ENCODE assay signal across 7 cellular contexts in the genomic region with DNA sequence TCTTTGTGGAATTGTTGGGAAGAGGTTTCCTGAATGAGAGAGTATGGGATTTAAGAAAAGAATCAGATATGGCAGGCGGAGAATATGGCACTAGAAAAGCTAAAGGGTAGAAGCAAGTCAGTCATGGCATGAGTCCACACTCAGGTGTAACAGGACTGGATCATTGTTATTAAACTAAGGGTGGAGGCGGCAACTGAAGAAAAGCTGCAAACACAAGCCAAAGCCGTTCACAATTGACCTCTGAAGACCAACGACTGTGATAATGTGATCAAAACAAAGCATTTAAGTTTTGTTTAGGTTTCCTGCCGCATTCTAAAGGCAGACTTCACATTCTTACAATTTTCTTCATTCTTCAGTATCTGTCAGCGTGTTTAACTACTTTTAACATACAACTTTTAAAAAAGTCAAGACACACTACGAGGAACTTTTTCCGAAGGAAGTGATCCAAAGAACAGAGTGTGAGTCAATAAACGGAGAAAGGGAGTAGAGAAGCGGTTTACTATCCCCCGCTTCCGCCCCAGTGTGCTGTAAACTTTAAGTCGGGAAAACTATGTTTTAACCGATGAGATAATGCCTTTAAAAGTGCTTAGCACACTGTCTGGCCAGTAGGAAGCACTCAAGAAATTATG. TPM values are rescaled to one million over a fixed set of nuclear protein-coding genes. Genes with fewer than 3 reads are reported as not detected.
DNase-seq lines count a peak whose midpoint lies in the region; ATAC-seq, FAIRE-seq and TF ChIP-seq lines count a peak whose summit lies in the region.

No MANE protein-coding gene starts in this region.

- no peak for TF ChIP-seq CTCF in H1 (IDR thresholded peaks at IDR 0.05; ENCODE audit: control extremely low read depth in 1 of 3, insufficient read depth in 1 of 3, low read depth in 1 of 3, low read length in 3 of 3)
- no peak for TF ChIP-seq CTCF in upper lobe of left lung (IDR thresholded peaks at IDR 0.05)

- peak overlapping the region; percentile 98 for H3K4me3 Mint-ChIP-seq in T-helper 17 cell

- no peak for FAIRE-seq in H1 (lab: Jason Lieb, UNC)

- no peak overlapping the region for H3K23ac ChIP-seq in H1 (ENCODE audit: insufficient read length)

- peak overlapping the region; percentile 21 for H2AFZ ChIP-seq in H1 (ENCODE audit: low read length)

- H3K27me3 Mint-ChIP-seq in T-helper 17 cell = no peaks in the 10 kb centered on the region

- POLR2A ChIA-PET in H1 (lab: Charles Lee; ENCODE audit: partially characterized antibody) = interaction anchor here (0.6 to 2.0 kb wide), 4 partner anchors 10 to 375 kb away, joined by 3 to 10 read pairs (median 5); no protein-coding TSS in a partner anchor

- H4K8ac ChIP-seq in H1 (ENCODE audit: extremely low read depth, insufficient read depth, low read length) = no peak overlapping the region

- no peak overlapping the region for H2BK20ac ChIP-seq in H1 (ENCODE audit: low read length)

- peaks cover 43% of the 10 kb centered on the region for H3K4me1 Mint-ChIP-seq in T-helper 17 cell

- peak overlapping the region; percentile 64 to 86 (median 75) for H3K4me3 ChIP-seq in H1 (ENCODE audit: extremely low read depth in 1 of 4, insufficient read depth in 2 of 4, low read depth in 3 of 4, low read length in 4 of 4)
- H3K4me3 ChIP-seq in mononuclear cell (ENCODE audit: low read length) = peak overlapping the region; percentile 83
- H3K4me3 ChIP-seq in upper lobe of left lung = peak overlapping the region; percentile 6 to 95 (median 76)

- no peak overlapping the region for H2BK15ac ChIP-seq in H1 (ENCODE audit: low read length)

- peak overlapping the region; percentile 18; the same call in 1 of the 2 replicates for H2BK12ac ChIP-seq in H1 (ENCODE audit: low read depth, low read length)

- no peak overlapping the region for H2AK5ac ChIP-seq in H1 (ENCODE audit: low read depth, low read length)

- 0 out of 2 replicates have a peak overlapping the region, but pooled peaks have one; percentile 29 for H3K18ac ChIP-seq in H1 (ENCODE audit: extremely low read depth, low read length)

- H3K4me2 ChIP-seq in H1 (ENCODE audit: insufficient read depth in 1 of 2, low read depth in 2 of 2, low read length in 2 of 2) = peak overlapping the region; percentile 77 to 87

- WGBS in H1 (ENCODE audit: extremely low coverage in 1 of 2, insufficient coverage in 1 of 2, insufficient read length in 1 of 2, insufficient replicate concordance in 2 of 2, low coverage in 1 of 2, low lambda C conversion rate in 2 of 2, missing lambda C conversion rate in 1 of 2), 2 experiments = 7% methylated on average over 14 of the region's 14 CpGs; no CpG with 5 or more reads in 1 of the 2 experiments
- 8 to 9% methylated on average over 14 of the region's 14 CpGs for WGBS in upper lobe of left lung, 2 donors

- peak overlapping the region; percentile 50; the same call in 1 of the 2 replicates for H2BK5ac ChIP-seq in H1 (ENCODE audit: low read depth, low read length)

- H3K27ac Mint-ChIP-seq in T-helper 17 cell = peak overlapping the region; percentile 96

- H3K27ac ChIP-seq in H1 (ENCODE audit: low read depth, low read length) = peak overlapping the region; percentile 43
- peak overlapping the region; percentile 96 to 99 (median 98) for H3K27ac ChIP-seq in upper lobe of left lung

- H3K14ac ChIP-seq in H1 (ENCODE audit: insufficient read length) = no peak overlapping the region

- no peak overlapping the region for H3K56ac ChIP-seq in H1 (replicated peaks; ENCODE audit: insufficient read length, low read depth, low read length)

- H4K91ac ChIP-seq in H1 (replicated peaks; ENCODE audit: insufficient read length, low read length) = no peak overlapping the region

- peaks cover 8 to 34% of the 10 kb centered on the region in 2 experiments; a peak in 3 of 4 replicates for H3K79me2 ChIP-seq in H1 (ENCODE audit: control insufficient read depth in 1 of 2, insufficient read depth in 2 of 2, low read length in 2 of 2)

- H3K4me1 ChIP-seq in H1 (replicated peaks in 1 of 4; ENCODE audit: control insufficient read depth in 3 of 4, insufficient read depth in 4 of 4, low read length in 3 of 4) (peaks cover 0 to 13% (median 4%) of the 10 kb centered on the region in 4 experiments; a peak in 2 of 7 replicates), mononuclear cell (ENCODE audit: insufficient read depth, low read length) (peaks cover 29% of the 10 kb centered on the region), upper lobe of left lung (peaks cover 22 to 45% (median 29%) of the 10 kb centered on the region in 4 donors)

- peak overlapping the region in 3 of 4 experiments; percentile 35 to 50 (median 38); a peak in 5 of 7 replicates for H3K9ac ChIP-seq in H1 (replicated peaks in 1 of 4; ENCODE audit: extremely low read depth in 1 of 4, low read depth in 3 of 4, low read length in 3 of 4)

- TF ChIP-seq EP300 in H1 (IDR thresholded peaks at IDR 0.05; ENCODE audit: borderline replicate concordance in 1 of 2, low read depth in 2 of 2, low read length in 2 of 2) (no peak), upper lobe of left lung (IDR thresholded peaks at IDR 0.05) (no peak)

- H3K9me3 ChIP-seq in T-helper 17 cell (ENCODE audit: control insufficient read depth, low read length, poor library complexity, severe bottlenecking) (no peaks in the 10 kb centered on the region), H1 (ENCODE audit: insufficient read depth in 2 of 2, low read depth in 1 of 2, low read length in 1 of 2) (no peaks in the 10 kb centered on the region), mononuclear cell (ENCODE audit: low read depth, low read length) (no peaks in the 10 kb centered on the region), upper lobe of left lung (no peaks in the 10 kb centered on the region)

- TF ChIP-seq RAD21 in H1 (IDR thresholded peaks at IDR 0.05 in 1 of 2, conservative IDR thresholded peaks at IDR 0.05 in 1 of 2; ENCODE audit: low read depth in 2 of 2, low read length in 2 of 2) = no peak

- H4K5ac ChIP-seq in H1 (ENCODE audit: insufficient read length, low read depth, low read length) = peak overlapping the region; percentile 68

- peaks cover 5% of the 10 kb centered on the region; the same call in 1 of the 2 replicates for H3K23me2 ChIP-seq in H1 (ENCODE audit: low read depth, low read length)

- H3K79me1 ChIP-seq in H1 (ENCODE audit: low read depth, low read length) = peaks cover 4% of the 10 kb centered on the region

- TF ChIP-seq POLR2A in H1 (IDR thresholded peaks at IDR 0.05; ENCODE audit: control extremely low read depth in 1 of 2, low read depth in 2 of 2, low read length in 2 of 2) (no peak), upper lobe of left lung (IDR thresholded peaks at IDR 0.05) (no peak)

- DNase-seq in T-helper 17 cell = no peak
- no peak for DNase-seq in H1 (ENCODE audit: low read depth in 1 of 2, low spot score in 2 of 2)
- DNase-seq in upper lobe of left lung = no peak

- H2BK120ac ChIP-seq in H1 (replicated peaks; ENCODE audit: low read depth, low read length) = no peak overlapping the region

- ATAC-seq in GM18858 (IDR thresholded peaks at IDR 0.05; ENCODE audit: unreplicated experiment) (peak; percentile 3), HG03095 (IDR thresholded peaks at IDR 0.05; ENCODE audit: unreplicated experiment) (peak; percentile 0), T-helper 17 cell (peak; percentile 1), upper lobe of left lung (ENCODE audit: low FRiP score in 2 of 2) (peak; percentile 50 to 54), GM18520 (IDR thresholded peaks at IDR 0.05; ENCODE audit: unreplicated experiment) (no peak)

- CTCF ChIA-PET in H1 (lab: Charles Lee; ENCODE audit: partially characterized antibody) = interaction anchor here (2.4 kb wide), 1 partner anchor 12 kb away, joined by 7 read pairs; no protein-coding TSS in a partner anchor

- H3K4ac ChIP-seq in H1 (replicated peaks; ENCODE audit: insufficient read length, low read depth, low read length) = no peak overlapping the region

- H3K27me3 ChIP-seq in H1 (replicated peaks in 1 of 4; ENCODE audit: control insufficient read depth in 3 of 4, extremely low read depth in 1 of 4, insufficient read depth in 3 of 4, low read length in 3 of 4) = no peaks in the 10 kb centered on the region
- H3K27me3 ChIP-seq in mononuclear cell (ENCODE audit: insufficient read depth, low read length) = no peaks in the 10 kb centered on the region
- no peaks in the 10 kb centered on the region for H3K27me3 ChIP-seq in upper lobe of left lung

- H4K20me1 ChIP-seq in H1 (replicated peaks in 1 of 2; ENCODE audit: control insufficient read depth in 1 of 2, insufficient read depth in 2 of 2, low read length in 2 of 2) = peaks cover 0 to 9% of the 10 kb centered on the region in 2 experiments

- H3K36me3 ChIP-seq in H1 (ENCODE audit: control insufficient read depth in 2 of 4, insufficient read depth in 4 of 4, low read length in 3 of 4) (no peaks in the 10 kb centered on the region), upper lobe of left lung (no peaks in the 10 kb centered on the region)

- H3K36me3 Mint-ChIP-seq in T-helper 17 cell (ENCODE audit: low read depth) = peaks cover 5% of the 10 kb centered on the region

TF ChIP-seq in H1, 55 proteins besides CTCF, POLR2A, EP300 and RAD21 (continues in another document):
- no peak for TF ChIP-seq HDAC2 (IDR thresholded peaks at IDR 0.05; ENCODE audit: borderline replicate concordance in 1 of 2, low read depth in 2 of 2, low read length in 2 of 2)
- TF ChIP-seq POLR2AphosphoS5 (IDR thresholded peaks at IDR 0.05; ENCODE audit: low read depth, low read length) = 0 out of 2 replicates have a peak, but pooled peaks have one; percentile 16
- peak; percentile 30 for TF ChIP-seq KDM4A (IDR thresholded peaks at IDR 0.05; ENCODE audit: low read depth, low read length, severe bottlenecking)
- TF ChIP-seq SIN3A (conservative IDR thresholded peaks at IDR 0.05 in 1 of 2, IDR thresholded peaks at IDR 0.05 in 1 of 2; ENCODE audit: low read depth in 1 of 2, low read length in 2 of 2) = 0 out of 4 replicates have a peak, but pooled peaks of 1 of the 2 experiments have one; percentile 1

RNA-seq across cellular contexts. Expression of a gene that starts 0.9 kb away (rescaled TPM):
- 10 to 100 TPM; 76.7 to 92.3 TPM for total RNA-seq in T-helper 17 cell
- total RNA-seq in H1 (2021; fragmentation: NEBNext Ultra II Directional; extraction: Animal tissue kit (Norgen Biotek cat#: 25700)) = 40.0 and 42.2 TPM in 2 replicates
- polyA plus RNA-seq in H1 (2011; rRNA removed) = 6.6 and 8.2 TPM in 2 replicates
- polyA plus RNA-seq in H1 (2011; cell fraction: cytosol; rRNA removed) = 10.0 TPM
- polyA plus RNA-seq in H1 (2011; cell fraction: nucleus; rRNA removed) = 16.5 TPM
- polyA plus RNA-seq in H1 (2012, experiment 1 of 2) = 10.3 to 22.1 TPM (median 18.6 TPM) in 4 replicates
- 3.8 TPM for polyA plus RNA-seq in H1 (2012, experiment 2 of 2)
- polyA plus RNA-seq in H1 (2013, experiment 1 of 2) = 36.0 TPM
- polyA plus RNA-seq in H1 (2013, experiment 2 of 2) = 37.0 TPM
- polyA minus RNA-seq in H1 (2011; rRNA and poly(A)+ RNA removed) = 28.0 and 32.9 TPM in 2 replicates
- 20.0 TPM for polyA minus RNA-seq in H1 (2011; cell fraction: cytosol; rRNA and poly(A)+ RNA removed)
- polyA minus RNA-seq in H1 (2011; cell fraction: nucleus; rRNA and poly(A)+ RNA removed) = 18.4 TPM
- total RNA-seq in mononuclear cell = 83.7 TPM
- 10 to 100 TPM; 20.6 to 90.9 (median 68.8) TPM for total RNA-seq in upper lobe of left lung
